8 cellular contexts compared by ENCODE assay signal in the genomic region with DNA sequence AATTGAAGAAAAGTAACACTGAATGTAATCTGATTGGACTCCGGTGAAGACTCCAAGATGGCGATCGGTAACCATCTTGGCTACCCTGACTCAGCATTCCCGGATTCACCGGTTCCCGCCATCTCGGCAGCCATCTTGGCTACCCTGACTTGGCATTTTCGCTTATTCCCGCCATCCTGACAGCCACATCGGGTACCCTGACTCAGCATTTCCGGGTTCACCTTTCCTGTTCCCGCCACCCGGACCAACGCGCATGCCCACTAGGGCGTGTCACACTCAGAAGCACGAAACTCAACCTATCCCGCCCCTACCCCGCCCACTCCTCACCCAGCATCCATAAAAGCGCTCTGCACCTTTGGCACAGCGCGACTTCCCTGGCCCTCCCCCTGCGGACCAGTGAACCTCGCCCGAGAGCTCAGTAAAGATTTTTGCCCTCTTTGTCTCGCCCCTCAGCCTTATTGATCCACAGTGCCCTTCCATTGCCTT. TPM values are rescaled to one million over a fixed set of nuclear protein-coding genes. Genes with fewer than 3 reads are reported as not detected.
A peak's percentile ranks its signal among the peaks of the same experiment; 100 is the strongest.
DNase-seq lines count a peak whose midpoint lies in the region; ATAC-seq and TF ChIP-seq lines count a peak whose summit lies in the region.

No MANE protein-coding gene starts in this region.

- no peak overlapping the region for H3K9ac ChIP-seq in mesendoderm (ENCODE audit: low read length)

- H3K79me1 ChIP-seq in mesendoderm (ENCODE audit: low read length) = peaks cover 5% of the 10 kb centered on the region

- peak in 7 of 10 experiments; percentile 9 to 71 (median 36) for DNase-seq in CD4-positive, alpha-beta T cell
- peak; percentile 25 for DNase-seq in activated CD4-positive, alpha-beta T cell treated with anti-CD3 and anti-CD28 coated beads, Interleukin-2, amount 50 U/mL, for 1 hour
- DNase-seq in effector memory CD4-positive, alpha-beta T cell = peak; percentile 4 to 63 (median 26)
- peak; percentile 83 for DNase-seq in mesendoderm
- peak; percentile 92 for DNase-seq in stomach
- DNase-seq in NCI-H524 treated with DMSO at 0.1 percent for 48 hours (lab: John Stamatoyannopoulos, UW) = no peak
- no peak for DNase-seq in SKM-1 (lab: John Stamatoyannopoulos, UW; ENCODE audit: unreplicated experiment)

- no peak overlapping the region for H3K27ac ChIP-seq in CD4-positive, alpha-beta T cell (ENCODE audit: low read depth, low read length)
- H3K27ac ChIP-seq in effector memory CD4-positive, alpha-beta T cell (ENCODE audit: insufficient read depth, low read length, poor library complexity, severe bottlenecking) = no peak overlapping the region
- H3K27ac ChIP-seq in mesendoderm (ENCODE audit: low read depth, low read length) (no peak overlapping the region), stomach (peak overlapping the region in 3 of 5 donors; percentile 52 to 70 (median 69))

- no peak overlapping the region for H4K5ac ChIP-seq in mesendoderm (ENCODE audit: low read length)

- CTCF ChIA-PET in CD4-positive, alpha-beta T cell (lab: Charles Lee) = no interaction called here

- WGBS in mesendoderm (ENCODE audit: extremely low coverage, insufficient coverage, low lambda C conversion rate) = no CpG with 5 or more reads among the region's 26 CpGs
- WGBS in stomach, 5 donors = 35 to 66% (median 40%) methylated on average over 26 of the region's 26 CpGs

- POLR2A ChIA-PET in CD4-positive, alpha-beta T cell (lab: Charles Lee) = no interaction called here

- peak overlapping the region; percentile 73 for H3K4me3 Mint-ChIP-seq in CD4-positive, alpha-beta T cell

- no peak for TF ChIP-seq CTCF in CD4-positive, alpha-beta T cell (IDR thresholded peaks at IDR 0.05)
- no peak for TF ChIP-seq CTCF in stomach (IDR thresholded peaks at IDR 0.05)

- peaks cover 2% of the 10 kb centered on the region for H3K79me2 ChIP-seq in mesendoderm (ENCODE audit: control insufficient read depth, insufficient read depth, low read length)

- TF ChIP-seq POLR2A in stomach (IDR thresholded peaks at IDR 0.05) = no peak

- H3K27me3 ChIP-seq in CD4-positive, alpha-beta T cell (ENCODE audit: control insufficient read depth, insufficient read depth, low read length) = no peaks in the 10 kb centered on the region
- H3K27me3 ChIP-seq in effector memory CD4-positive, alpha-beta T cell (replicated peaks; ENCODE audit: control insufficient read depth, insufficient read depth, low read length, poor library complexity, severe bottlenecking) = no peaks in the 10 kb centered on the region
- no peaks in the 10 kb centered on the region for H3K27me3 ChIP-seq in mesendoderm (ENCODE audit: insufficient read depth, low read length, poor library complexity)
- no peaks in the 10 kb centered on the region for H3K27me3 ChIP-seq in stomach

- H3K4me2 ChIP-seq in mesendoderm (ENCODE audit: low read length) = no peak overlapping the region

- intact Hi-C loops in CD4-positive, alpha-beta T cell (cut with DNase I, micrococcal nuclease) = no loop called here
- intact Hi-C loops in stomach (cut with DNase I; ENCODE audit: low total_unique reads) = no loop called here

- H3K23ac ChIP-seq in mesendoderm (ENCODE audit: low read length) = no peak overlapping the region

- H4K8ac ChIP-seq in mesendoderm (ENCODE audit: low read depth, low read length) = no peak overlapping the region

- no peak overlapping the region for H3K18ac ChIP-seq in mesendoderm (ENCODE audit: low read length)

- peak overlapping the region; percentile 68 for H3K27ac Mint-ChIP-seq in CD4-positive, alpha-beta T cell

- H2BK5ac ChIP-seq in mesendoderm (ENCODE audit: low read length) = no peak overlapping the region

- H3K36me3 ChIP-seq in effector memory CD4-positive, alpha-beta T cell (ENCODE audit: control insufficient read depth, insufficient read depth, low read length) = no peaks in the 10 kb centered on the region
- H3K36me3 ChIP-seq in mesendoderm (ENCODE audit: control insufficient read depth, insufficient read depth, low read length) = no peaks in the 10 kb centered on the region
- peaks cover 0 to 23% (median 8%) of the 10 kb centered on the region in 4 donors for H3K36me3 ChIP-seq in stomach

- TF ChIP-seq EP300 in stomach (IDR thresholded peaks at IDR 0.05) = no peak

- ATAC-seq in CD4-positive, alpha-beta T cell (ENCODE audit: poor library complexity) = peak; percentile 81
- no peak for ATAC-seq in HG02938 (IDR thresholded peaks at IDR 0.05; ENCODE audit: unreplicated experiment)

- no peaks in the 10 kb centered on the region for H3K9me3 Mint-ChIP-seq in CD4-positive, alpha-beta T cell

- no peak overlapping the region for H3K4ac ChIP-seq in mesendoderm (ENCODE audit: low read depth, low read length)

- no peak overlapping the region for H2BK120ac ChIP-seq in mesendoderm (ENCODE audit: low read depth, low read length)

- H3K27me3 Mint-ChIP-seq in CD4-positive, alpha-beta T cell = no peaks in the 10 kb centered on the region

- no peak overlapping the region for H3K4me3 ChIP-seq in effector memory CD4-positive, alpha-beta T cell (ENCODE audit: insufficient read depth, low read depth, low read length, poor library complexity, severe bottlenecking)
- H3K4me3 ChIP-seq in mesendoderm (ENCODE audit: low read length) (no peak overlapping the region), stomach (peak overlapping the region in 3 of 4 donors; percentile 29 to 39 (median 34))

- H3K4me1 Mint-ChIP-seq in CD4-positive, alpha-beta T cell (ENCODE audit: low read depth) = peaks cover 52% of the 10 kb centered on the region

- no peaks in the 10 kb centered on the region for H3K4me1 ChIP-seq in effector memory CD4-positive, alpha-beta T cell (ENCODE audit: control insufficient read depth, insufficient read depth, low read length, poor library complexity, severe bottlenecking)
- H3K4me1 ChIP-seq in mesendoderm (ENCODE audit: control insufficient read depth, low read depth, low read length) = no peaks in the 10 kb centered on the region
- peaks cover 0 to 16% (median 4%) of the 10 kb centered on the region in 4 donors for H3K4me1 ChIP-seq in stomach

- H3K9me3 ChIP-seq in CD4-positive, alpha-beta T cell (ENCODE audit: control insufficient read depth, low read length) = no peaks in the 10 kb centered on the region
- no peaks in the 10 kb centered on the region for H3K9me3 ChIP-seq in effector memory CD4-positive, alpha-beta T cell (ENCODE audit: control insufficient read depth, low read length)
- H3K9me3 ChIP-seq in stomach = no peaks in the 10 kb centered on the region

- no peak overlapping the region for H2AK5ac ChIP-seq in mesendoderm (ENCODE audit: low read length)

- H2BK15ac ChIP-seq in mesendoderm (replicated peaks; ENCODE audit: low read depth) = no peak overlapping the region

- peaks cover 80% of the 10 kb centered on the region for H3K36me3 Mint-ChIP-seq in CD4-positive, alpha-beta T cell (ENCODE audit: low read depth)

- H3K56ac ChIP-seq in mesendoderm (ENCODE audit: low read length) = no peak overlapping the region

RNA-seq across cellular contexts. Expression of a gene that starts 17.2 kb away (rescaled TPM):
- total RNA-seq in CD4-positive, alpha-beta T cell = 10 to 100 TPM; 40.9 to 43.0 TPM
- 64.5 TPM for polyA plus RNA-seq in mesendoderm (2013, experiment 1 of 2)
- polyA plus RNA-seq in mesendoderm (2013, experiment 2 of 2) = 61.3 TPM
- total RNA-seq in stomach = 100 to 1,000 TPM in 3 of 5 donors, 10 to 100 TPM in 2; 34.6 to 157 (median 145) TPM
- 10 to 100 TPM; 14.4 to 26.1 (median 15.9) TPM for polyA plus RNA-seq in stomach

Comparison
In these comparisons a context has a peak if more than half of its experiments do, and no peak if none do; other contexts are left out.
1. DNase-seq: peak in CD4-positive, alpha-beta T cell (7 of 10), activated CD4-positive, alpha-beta T cell treated with anti-CD3 and anti-CD28 coated beads, Interleukin-2, amount 50 U/mL, for 1 hour (single experiment), effector memory CD4-positive, alpha-beta T cell (3 of 3), mesendoderm (single experiment) and stomach (single experiment); none in NCI-H524 treated with DMSO at 0.1 percent for 48 hours (single experiment) and SKM-1 (single experiment).
2. H3K27ac ChIP-seq: peak in stomach (3 of 5); none in CD4-positive, alpha-beta T cell (single experiment), effector memory CD4-positive, alpha-beta T cell (single experiment) and mesendoderm (single experiment).
3. H3K4me3 ChIP-seq: peak in stomach (3 of 4); none in effector memory CD4-positive, alpha-beta T cell (single experiment) and mesendoderm (single experiment).